In the genomic region with DNA sequence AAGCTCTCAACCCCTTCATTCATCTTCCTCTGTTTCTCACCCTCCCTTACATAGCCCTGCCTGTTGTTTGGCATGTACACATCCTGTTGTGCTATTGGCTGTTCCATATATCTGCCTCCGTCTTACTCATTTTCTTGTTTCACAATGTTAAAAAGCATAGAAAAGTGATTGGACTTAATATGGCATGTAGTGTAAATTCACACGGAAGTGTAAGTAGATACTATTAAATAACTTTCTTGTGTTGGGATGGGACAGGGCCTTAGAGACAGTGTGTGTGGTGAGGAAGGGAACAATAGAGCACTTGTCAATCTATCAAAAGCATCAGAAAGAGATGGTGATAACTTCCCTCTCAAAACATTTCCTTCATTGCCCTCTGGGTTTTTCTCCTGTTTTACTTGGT, we compare ENCODE assay signal across 20 cellular contexts.
"Had no signal": no experiment of that assay in that cellular context is flagged by ENCODE, and none has a peak within 500 bp of the region (broad histone marks: within the 10 kb centered on the region; RNA-seq: fewer than 3 reads in every experiment).

No MANE protein-coding gene starts in this region.

- H3K27me3 Mint-ChIP-seq: naive thymus-derived CD4-positive, alpha-beta T cell; stimulated activated naive B cell treated with anti-CD40 and anti-IgM and Interleukin-4, amounts not matched to agents 10 μg/mL and 1 μg/mL and 100 μg/mL, for 72 hours; stimulated activated naive CD8-positive, alpha-beta T cell treated with anti-CD3 and anti-CD28 coated beads, Interleukin-15, amount 100 ng/mL, for 72 hours had no signal

- H3K4me1 ChIP-seq: testis, transverse colon had no signal

- H3K27ac Mint-ChIP-seq: naive thymus-derived CD4-positive, alpha-beta T cell; nephron progenitor cell; stimulated activated naive CD8-positive, alpha-beta T cell treated with anti-CD3 and anti-CD28 coated beads, Interleukin-15, amount 100 ng/mL, for 72 hours had no signal

- H3K27me3 ChIP-seq: esophagus squamous epithelium, foreskin keratinocyte, spleen, testis, transverse colon had no signal

- DNase-seq: effector memory CD4-positive, alpha-beta T cell; esophagus squamous epithelium; foreskin keratinocyte; head of caudate nucleus; hippocampal formation; mammary epithelial cell; naive thymus-derived CD4-positive, alpha-beta T cell; nephron progenitor cell; posterior cingulate gyrus; spleen; stimulated activated CD4-positive, alpha-beta T cell treated with anti-CD3 and anti-CD28 coated beads, Interleukin-15, amount 100 ng/mL, for 24 hours; stimulated activated CD4-positive, alpha-beta T cell treated with anti-CD3 and anti-CD28 coated beads, Interleukin-1b, Interleukin-23, amount 100 ng/mL, for 48 hours; stimulated activated CD4-positive, alpha-beta T cell treated with anti-CD3 and anti-CD28 coated beads, Interleukin-4, amount 100 ng/mL, for 24 hours; stimulated activated naive B cell treated with anti-CD40 and anti-IgM and Interleukin-4, amounts not matched to agents 10 μg/mL and 1 μg/mL and 100 μg/mL, for 72 hours; stimulated activated naive CD8-positive, alpha-beta T cell treated with anti-CD3 and anti-CD28 coated beads, Interleukin-15, amount 100 ng/mL, for 72 hours; testis; transverse colon had no signal

- H3K27ac ChIP-seq: esophagus squamous epithelium, foreskin keratinocyte, spleen, testis, transverse colon had no signal

- H3K4me3 Mint-ChIP-seq: naive thymus-derived CD4-positive, alpha-beta T cell; nephron progenitor cell; stimulated activated naive CD8-positive, alpha-beta T cell treated with anti-CD3 and anti-CD28 coated beads, Interleukin-15, amount 100 ng/mL, for 72 hours had no signal

- ATAC-seq: foreskin keratinocyte; left lobe of liver; naive thymus-derived CD4-positive, alpha-beta T cell; sciatic nerve; stimulated activated naive B cell treated with anti-CD40 and anti-IgM and Interleukin-4, amounts not matched to agents 10 μg/mL and 1 μg/mL and 100 μg/mL, for 72 hours; stimulated activated naive CD8-positive, alpha-beta T cell treated with anti-CD3 and anti-CD28 coated beads, Interleukin-15, amount 100 ng/mL, for 72 hours had no signal

- FAIRE-seq: islet of Langerhans had no signal

- H3K9me3 ChIP-seq: esophagus squamous epithelium, spleen, testis, transverse colon had no signal

- H3K36me3 ChIP-seq: esophagus squamous epithelium, spleen, transverse colon had no signal

- H3K4me3 ChIP-seq: esophagus squamous epithelium, spleen, testis, transverse colon had no signal

- H3K4me1 Mint-ChIP-seq: naive thymus-derived CD4-positive, alpha-beta T cell; nephron progenitor cell; stimulated activated naive CD8-positive, alpha-beta T cell treated with anti-CD3 and anti-CD28 coated beads, Interleukin-15, amount 100 ng/mL, for 72 hours had no signal

- H3K9me3 Mint-ChIP-seq: naive thymus-derived CD4-positive, alpha-beta T cell; nephron progenitor cell; stimulated activated naive B cell treated with anti-CD40 and anti-IgM and Interleukin-4, amounts not matched to agents 10 μg/mL and 1 μg/mL and 100 μg/mL, for 72 hours; stimulated activated naive CD8-positive, alpha-beta T cell treated with anti-CD3 and anti-CD28 coated beads, Interleukin-15, amount 100 ng/mL, for 72 hours had no signal
